8 cellular contexts compared by ENCODE assay signal in genomic region chr14:66624319-66624937, GRCh38.
DNase-seq lines count a peak whose midpoint lies in the region; ATAC-seq and TF ChIP-seq lines count a peak whose summit lies in the region.

No MANE protein-coding gene starts in this region.

- H3K79me1 ChIP-seq in neuronal stem cell (ENCODE audit: low read depth, low read length), result peaks cover 3% of the 10 kb centered on the region

- H3K4me1 ChIP-seq in neuronal stem cell (ENCODE audit: control insufficient read depth in 2 of 2, insufficient read depth in 1 of 2, low read depth in 1 of 2, low read length in 2 of 2), result peaks cover 0 to 4% of the 10 kb centered on the region in 2 donors

- no peak for TF ChIP-seq CTCF in activated B cell treated with CpG ODN at 0.5 μM for 24 hours (IDR thresholded peaks at IDR 0.05)

- intact Hi-C loops in activated B cell treated with CpG ODN at 0.5 μM for 24 hours (cut with micrococcal nuclease), result loop anchor here (1.0 to 2.0 kb wide), 3 partner anchors 130 to 494 kb away; no protein-coding TSS in a partner anchor

- CTCF ChIA-PET in activated B cell treated with CpG ODN at 0.5 μM for 24 hours (lab: Charles Lee), result interaction anchor here (0.6 to 2.7 kb wide), 10 partner anchors 12 to 662 kb away, joined by 3 to 23 read pairs (median 4); no protein-coding TSS in a partner anchor

- H3K27me3 ChIP-seq in neuronal stem cell (ENCODE audit: control insufficient read depth in 3 of 3, insufficient read depth in 3 of 3, low read depth in 1 of 3, low read length in 3 of 3), result no peaks in the 10 kb centered on the region

- no peak overlapping the region for H3K27ac ChIP-seq in neuronal stem cell (replicated peaks; ENCODE audit: low read length)

- POLR2A ChIA-PET in activated B cell treated with CpG ODN at 0.5 μM for 24 hours (lab: Charles Lee), result interaction anchor here (0.9 kb wide), 1 partner anchor 735 kb away, joined by 3 read pairs; the partner anchor contains the start of genes ATP6V1D and EIF2S1

- H2AFZ ChIP-seq in neuronal stem cell (ENCODE audit: low read length), result no peak overlapping the region

- no peak overlapping the region for H3K4ac ChIP-seq in neuronal stem cell (ENCODE audit: low read length)

- H2BK15ac ChIP-seq in neuronal stem cell (ENCODE audit: low read length), result no peak overlapping the region

- H2BK12ac ChIP-seq in neuronal stem cell (ENCODE audit: low read length), result no peak overlapping the region

- no peak overlapping the region for H4K91ac ChIP-seq in neuronal stem cell (ENCODE audit: low read depth, low read length, poor library complexity)

- no peak overlapping the region for H2BK5ac ChIP-seq in neuronal stem cell (ENCODE audit: low read length)

- H3K36me3 Mint-ChIP-seq in activated B cell treated with CpG ODN at 0.5 μM for 24 hours (ENCODE audit: low read depth), result no peaks in the 10 kb centered on the region

- no peak overlapping the region for H3K27ac Mint-ChIP-seq in activated B cell treated with CpG ODN at 0.5 μM for 24 hours

- H3K4me1 Mint-ChIP-seq in activated B cell treated with CpG ODN at 0.5 μM for 24 hours, result no peaks in the 10 kb centered on the region

- H3K23ac ChIP-seq in neuronal stem cell (ENCODE audit: low read depth, low read length, poor library complexity), result no peak overlapping the region

- H3K36me3 ChIP-seq in neuronal stem cell (replicated peaks in 1 of 2; ENCODE audit: control insufficient read depth in 2 of 2, insufficient read depth in 2 of 2, low read length in 2 of 2), result no peaks in the 10 kb centered on the region

- no peak overlapping the region for H2BK120ac ChIP-seq in neuronal stem cell (ENCODE audit: low read depth, low read length)

- peak; percentile 17 for DNase-seq in Caki2 (ENCODE audit: low read depth)
- peak; percentile 63 for DNase-seq in NCI-H1694 (lab: John Stamatoyannopoulos, UW)
- DNase-seq in activated B cell treated with CpG ODN at 0.5 μM for 24 hours, result no peak
- peak; percentile 64 for DNase-seq in fibroblast of the conjunctiva (ENCODE audit: low read depth)
- DNase-seq in neuronal stem cell (ENCODE audit: low spot score), result peak; percentile 40

- H3K9me3 Mint-ChIP-seq in activated B cell treated with CpG ODN at 0.5 μM for 24 hours, result no peaks in the 10 kb centered on the region

- no peak overlapping the region for H3K4me2 ChIP-seq in neuronal stem cell (ENCODE audit: insufficient read depth, low read length, poor library complexity, severe bottlenecking)

- WGBS in neuronal stem cell (ENCODE audit: extremely low coverage in 2 of 2, insufficient read length in 2 of 2, insufficient replicate concordance in 1 of 2), 2 donors, result no CpG with 5 or more reads among the region's 2 CpGs

- no peak overlapping the region for H3K4me3 ChIP-seq in neuronal stem cell (ENCODE audit: low read length in 2 of 2)

- H3K18ac ChIP-seq in neuronal stem cell (ENCODE audit: low read length), result no peak overlapping the region

- in situ Hi-C loops in Caki2 (cut with HindIII; ENCODE audit: low pct_unique_long_range_greater_than_20kb, low sequenced_read_pairs), result no loop called here

- no peak overlapping the region for H3K9ac ChIP-seq in neuronal stem cell (ENCODE audit: low read depth, low read length, poor library complexity)

- no peak overlapping the region for H2AK5ac ChIP-seq in neuronal stem cell (ENCODE audit: low read depth, low read length)

- no peak overlapping the region for H3K4me3 Mint-ChIP-seq in activated B cell treated with CpG ODN at 0.5 μM for 24 hours

- H3K27me3 Mint-ChIP-seq in activated B cell treated with CpG ODN at 0.5 μM for 24 hours, result no peaks in the 10 kb centered on the region

- ATAC-seq in GM19468 (IDR thresholded peaks at IDR 0.05; ENCODE audit: extremely low read depth, unreplicated experiment) (peak; percentile 35), activated B cell treated with CpG ODN at 0.5 μM for 24 hours (ENCODE audit: low read depth) (peak; percentile 45), HG02642 (IDR thresholded peaks at IDR 0.05; ENCODE audit: poor library complexity, unreplicated experiment) (no peak), GM21786 (IDR thresholded peaks at IDR 0.05; ENCODE audit: unreplicated experiment) (no peak)

- H3K9me3 ChIP-seq in neuronal stem cell (replicated peaks in 1 of 2; ENCODE audit: control insufficient read depth in 2 of 2, insufficient read depth in 1 of 2, low read depth in 1 of 2, low read length in 2 of 2), result peaks cover 2 to 5% of the 10 kb centered on the region in 2 donors

- no peak overlapping the region for H3K14ac ChIP-seq in neuronal stem cell (ENCODE audit: low read length)

- H4K8ac ChIP-seq in neuronal stem cell (ENCODE audit: low read depth, low read length), result no peak overlapping the region

Comparison
In these comparisons a context has a peak if more than half of its experiments do, and no peak if none do; other contexts are left out.
1. ATAC-seq: peak in GM19468 (single experiment) and activated B cell treated with CpG ODN at 0.5 μM for 24 hours (single experiment); none in HG02642 (single experiment) and GM21786 (single experiment).